Comparison of ENCODE assay signal across 24 cellular contexts in the genomic region with DNA sequence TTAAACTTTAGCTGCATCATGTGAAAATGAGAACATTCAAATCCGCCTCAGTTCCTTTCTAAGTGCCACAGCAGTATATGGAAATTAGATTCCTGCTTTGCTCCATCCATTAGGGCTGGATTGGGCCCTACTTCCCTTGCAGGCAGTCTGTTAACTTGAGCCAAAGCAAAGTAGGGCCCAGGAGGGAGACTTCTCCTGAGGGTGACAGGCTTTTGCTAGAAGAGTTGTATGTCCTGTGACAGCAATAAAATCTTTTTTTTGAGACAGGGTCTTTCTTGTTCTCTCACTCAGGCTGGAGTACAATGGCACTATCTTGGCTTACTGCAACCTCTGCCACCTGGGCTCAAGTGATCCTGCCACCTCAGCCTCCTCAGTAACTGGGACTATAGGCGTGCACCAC. TPM values are rescaled to one million over a fixed set of nuclear protein-coding genes. Genes with fewer than 3 reads are reported as not detected.
DNase-seq lines count a peak whose midpoint lies in the region; ATAC-seq, FAIRE-seq and TF ChIP-seq lines count a peak whose summit lies in the region.
"Had no signal": no experiment of that assay in that cellular context is flagged by ENCODE, and none has a peak within 500 bp of the region (broad histone marks: within the 10 kb centered on the region; RNA-seq: fewer than 3 reads in every experiment).

No MANE protein-coding gene starts in this region.

- WGBS in HepG2 (ENCODE audit: low lambda C conversion rate), result 100% methylated on average over 2 of the region's 2 CpGs

- TF ChIP-seq POLR2A in HepG2 (IDR thresholded peaks at IDR 0.05; ENCODE audit: insufficient read depth in 1 of 2, low read depth in 2 of 2, low read length in 2 of 2), result no peak

- H3K27me3 Mint-ChIP-seq in activated naive CD4-positive, alpha-beta T cell treated with anti-CD3 and anti-CD28 coated beads, Interleukin-2, amount 10 ng/mL, durations not matched to agents 7 days and 5 days, result no peaks in the 10 kb centered on the region
- no peaks in the 10 kb centered on the region for H3K27me3 Mint-ChIP-seq in MCF 10A (ENCODE audit: insufficient read depth, unreplicated experiment)
- H3K27me3 Mint-ChIP-seq: CD4-positive, alpha-beta T cell had no signal

- intact Hi-C loops in HepG2 (cut with micrococcal nuclease; ENCODE audit: unreplicated experiment), result no loop called here
- intact Hi-C loops in MCF 10A (cut with micrococcal nuclease), result loop anchor here (5.0 kb wide), 1 partner anchor 40 kb away; no protein-coding TSS in a partner anchor

- H3K27me3 ChIP-seq in HepG2 (ENCODE audit: control insufficient read depth in 1 of 2, insufficient read depth in 2 of 2, low read length in 2 of 2), result no peaks in the 10 kb centered on the region
- H3K27me3 ChIP-seq: BE2C, BLaER1 had no signal

- TF ChIP-seq EP300 in HepG2 (IDR thresholded peaks at IDR 0.05; ENCODE audit: low read depth in 2 of 2, low read length in 2 of 2) (no peak), HepG2 (CRISPR knock-in tag; IDR thresholded peaks at IDR 0.05; ENCODE audit: borderline replicate concordance) (no peak)

- no peaks in the 10 kb centered on the region for H3K9me3 Mint-ChIP-seq in activated naive CD4-positive, alpha-beta T cell treated with anti-CD3 and anti-CD28 coated beads, Interleukin-2, amount 10 ng/mL, durations not matched to agents 7 days and 5 days
- H3K9me3 Mint-ChIP-seq in MCF 10A (ENCODE audit: unreplicated experiment), result no peaks in the 10 kb centered on the region
- H3K9me3 Mint-ChIP-seq: CD4-positive, alpha-beta T cell; CD8-positive, alpha-beta T cell had no signal

- no peak overlapping the region for H3K4me2 ChIP-seq in HepG2 (ENCODE audit: low read depth, low read length)
- H3K4me2 ChIP-seq: BLaER1 had no signal

- CTCF ChIA-PET in activated naive CD4-positive, alpha-beta T cell treated with anti-CD3 and anti-CD28 coated beads, Interleukin-2, amount 10 ng/mL, durations not matched to agents 7 days and 5 days (lab: Charles Lee), result interaction anchor here (1.1 kb wide), 1 partner anchor 19 kb away, joined by 3 read pairs; no protein-coding TSS in a partner anchor
- CTCF ChIA-PET in HepG2 (lab: Yijun Ruan, JAX; ENCODE audit: low intra/inter-chr PET ratio, low total read pairs) (no interaction called here), MCF 10A (lab: Yijun Ruan, JAX) (interaction anchor here (1.5 kb wide), 1 partner anchor 19 kb away, joined by 6 read pairs; no protein-coding TSS in a partner anchor)

- TF ChIP-seq RAD21 in HepG2 (CRISPR knock-in tag; IDR thresholded peaks at IDR 0.05), result no peak

- ATAC-seq in HepG2, result no peak
- ATAC-seq: CD8-positive, alpha-beta T cell had no signal

- peaks cover 27% of the 10 kb centered on the region for H3K36me3 Mint-ChIP-seq in activated naive CD4-positive, alpha-beta T cell treated with anti-CD3 and anti-CD28 coated beads, Interleukin-2, amount 10 ng/mL, durations not matched to agents 7 days and 5 days
- peaks cover 25% of the 10 kb centered on the region for H3K36me3 Mint-ChIP-seq in MCF 10A (ENCODE audit: insufficient read depth, unreplicated experiment)

- no peaks in the 10 kb centered on the region for H4K20me1 ChIP-seq in HepG2 (ENCODE audit: insufficient read depth, low read length)
- H4K20me1 ChIP-seq: BLaER1 had no signal

- TF ChIP-seq CTCF in VCaP (conservative IDR thresholded peaks at IDR 0.05) (no peak), HepG2 (CRISPR knock-in tag; IDR thresholded peaks at IDR 0.05) (no peak), MCF 10A (IDR thresholded peaks at IDR 0.05; ENCODE audit: unreplicated experiment) (no peak)

- H3K4me1 ChIP-seq in HepG2 (ENCODE audit: insufficient read depth, low read length), result peaks cover 75% of the 10 kb centered on the region
- H3K4me1 ChIP-seq: BLaER1 had no signal

- DNase-seq in activated naive CD4-positive, alpha-beta T cell treated with anti-CD3 and anti-CD28 coated beads, Interleukin-2, amount 10 ng/mL, durations not matched to agents 7 days and 5 days, result no peak
- DNase-seq in activated naive CD4-positive, alpha-beta T cell (lab: John Stamatoyannopoulos, UW), result no peak
- DNase-seq in HepG2 (ENCODE audit: low spot score) (no peak), H4 (ENCODE audit: low spot score) (no peak), MCF 10A (ENCODE audit: unreplicated experiment) (no peak)
- DNase-seq: 8988T; ACHN; BE2C; C1 segment of cervical spinal cord; Caco-2; Calu3; CD4-positive, alpha-beta T cell; CD8-positive, alpha-beta T cell; DMS79 treated with DMSO at 0.1 percent for 48 hours; GF-D8 had no signal

- peaks cover 3% of the 10 kb centered on the region for H3K4me1 Mint-ChIP-seq in activated naive CD4-positive, alpha-beta T cell treated with anti-CD3 and anti-CD28 coated beads, Interleukin-2, amount 10 ng/mL, durations not matched to agents 7 days and 5 days
- peaks cover 6% of the 10 kb centered on the region for H3K4me1 Mint-ChIP-seq in MCF 10A (ENCODE audit: insufficient read depth, unreplicated experiment)

- no peak overlapping the region for H3K4me3 ChIP-seq in HepG2 (replicated peaks in 1 of 3; ENCODE audit: insufficient read depth in 1 of 3, low read depth in 2 of 3, low read length in 3 of 3)
- H3K4me3 ChIP-seq: BLaER1 had no signal

- H3K9me3 ChIP-seq in HepG2 (ENCODE audit: low read length), result no peaks in the 10 kb centered on the region
- H3K9me3 ChIP-seq: BE2C, BLaER1, Caco-2 had no signal

- POLR2A ChIA-PET in HepG2 (lab: Yijun Ruan, JAX), result interaction anchor here (0.6 to 3.5 kb wide), 3 partner anchors 29 to 175 kb away, joined by 3 to 36 read pairs (median 25); partner anchors contain the start of gene VIL1
- POLR2A ChIA-PET in MCF 10A (lab: Yijun Ruan, JAX), result interaction anchor here (0.9 kb wide), 1 partner anchor 16 kb away, joined by 3 read pairs; no protein-coding TSS in a partner anchor

- no peak overlapping the region for H3K4me3 Mint-ChIP-seq in activated naive CD4-positive, alpha-beta T cell treated with anti-CD3 and anti-CD28 coated beads, Interleukin-2, amount 10 ng/mL, durations not matched to agents 7 days and 5 days
- H3K4me3 Mint-ChIP-seq in MCF 10A (ENCODE audit: unreplicated experiment), result no peak overlapping the region
- H3K4me3 Mint-ChIP-seq: CD4-positive, alpha-beta T cell; CD8-positive, alpha-beta T cell had no signal

- H3K36me3 ChIP-seq in HepG2 (replicated peaks in 1 of 2; ENCODE audit: control insufficient read depth in 1 of 2, insufficient read depth in 2 of 2, low read length in 2 of 2), result peaks cover 22 to 67% of the 10 kb centered on the region in 2 experiments

- in situ Hi-C loops in HepG2 (cut with HindIII; ENCODE audit: extremely low pct_ligation_motif_present, low pct_unique_long_range_greater_than_20kb), result no loop called here

- peak overlapping the region; percentile 37 for H3K27ac Mint-ChIP-seq in activated naive CD4-positive, alpha-beta T cell treated with anti-CD3 and anti-CD28 coated beads, Interleukin-2, amount 10 ng/mL, durations not matched to agents 7 days and 5 days
- H3K27ac Mint-ChIP-seq in MCF 10A (ENCODE audit: low read depth, unreplicated experiment), result no peak overlapping the region
- H3K27ac Mint-ChIP-seq: CD4-positive, alpha-beta T cell; CD8-positive, alpha-beta T cell had no signal

- peak overlapping the region; percentile 94 for H3K27ac ChIP-seq in VCaP
- no peak overlapping the region for H3K27ac ChIP-seq in HepG2 (ENCODE audit: extremely low read length, insufficient read depth, low read length)
- H3K27ac ChIP-seq: BLaER1 had no signal

- no peaks in the 10 kb centered on the region for H3K79me2 ChIP-seq in HepG2 (ENCODE audit: insufficient read depth, low read length)

- FAIRE-seq in HepG2 (lab: Jason Lieb, UNC), result no peak
- FAIRE-seq: A204.1, D721Med, G401.6, GM12891, GM19239 had no signal

- H3K9ac ChIP-seq in HepG2 (ENCODE audit: insufficient read depth, low read depth, low read length), result no peak overlapping the region
- H3K9ac ChIP-seq: BLaER1 had no signal

- BruUV-seq in HepG2 (replicated peaks; lab: Mats Ljungman, UMichigan) (no TSS peak), MCF 10A (replicated peaks; lab: Mats Ljungman, UMichigan) (no TSS peak)

- H2AFZ ChIP-seq in HepG2 (ENCODE audit: low read length), result no peak overlapping the region

RNA-seq across cellular contexts. Expression of gene VIL1, which starts 28.1 kb away (rescaled TPM):
- total RNA-seq in HepG2 (2016; rRNA removed; fragmentation: Illumina TruSeq; extraction: Trizol) (301 and 337 TPM in 2 replicates), MCF 10A (2022) (not detected in 2 replicates)
- total RNA-seq in HepG2 (2016; cell fraction: cytosol; rRNA removed; fragmentation: Illumina TruSeq; extraction: Trizol; ENCODE audit: low read depth), result 59.0 and 67.7 TPM in 2 replicates
- total RNA-seq in HepG2 (2016; cell fraction: insoluble cytoplasmic fraction; rRNA removed; fragmentation: Illumina TruSeq; extraction: Trizol), result 281 and 313 TPM in 2 replicates
- 183 and 224 TPM in 2 replicates for total RNA-seq in HepG2 (2016; cell fraction: membrane; rRNA removed; fragmentation: Illumina TruSeq; extraction: Trizol)
- 188 and 190 TPM in 2 replicates for total RNA-seq in HepG2 (2016; cell fraction: nucleus; rRNA removed; fragmentation: Illumina TruSeq; extraction: Trizol)
- polyA plus RNA-seq in HepG2 (2011; rRNA removed), result 287 and 352 TPM in 2 replicates
- polyA plus RNA-seq in HepG2 (2011; cell fraction: cytosol; rRNA removed), result 169 and 211 TPM in 2 replicates
- 756 and 778 TPM in 2 replicates for polyA plus RNA-seq in HepG2 (2011; cell fraction: nucleus; rRNA removed)
- 201 and 249 TPM in 2 replicates for polyA plus RNA-seq in HepG2 (2012)
- 85.6 and 100 TPM in 2 replicates for polyA plus RNA-seq in HepG2 (2016; cell fraction: cytosol; fragmentation: Illumina TruSeq; extraction: Trizol; ENCODE audit: low read depth)
- polyA plus RNA-seq in HepG2 (2016; cell fraction: insoluble cytoplasmic fraction; fragmentation: Illumina TruSeq; extraction: Trizol; ENCODE audit: low read depth), result 215 and 265 TPM in 2 replicates
- 117 and 144 TPM in 2 replicates for polyA plus RNA-seq in HepG2 (2016; cell fraction: membrane; fragmentation: Illumina TruSeq; extraction: Trizol; ENCODE audit: low read depth)
- polyA plus RNA-seq in HepG2 (2016; cell fraction: nucleus; fragmentation: Illumina TruSeq; extraction: Trizol; ENCODE audit: insufficient read depth, low read depth), result 336 and 399 TPM in 2 replicates
- polyA minus RNA-seq in HepG2 (2011; rRNA and poly(A)+ RNA removed; ENCODE audit: low replicate concordance), result 0.19 and 699 TPM in 2 replicates
- 138 and 156 TPM in 2 replicates for polyA minus RNA-seq in HepG2 (2011; cell fraction: cytosol; rRNA and poly(A)+ RNA removed)
- 112 and 120 TPM in 2 replicates for polyA minus RNA-seq in HepG2 (2011; cell fraction: nucleus; rRNA and poly(A)+ RNA removed)
- not detected in 2 replicates for total RNA-seq in H4 (2014; rRNA removed; shearing (Covaris generic))
- total RNA-seq: A673 had no signal
- polyA plus RNA-seq: AG04450 had no signal

RNA-seq across cellular contexts. Expression of gene CTDSP1, which starts 47.4 kb away (rescaled TPM):
- total RNA-seq in HepG2 (2016; rRNA removed; fragmentation: Illumina TruSeq; extraction: Trizol) (78.5 and 91.0 TPM in 2 replicates), MCF 10A (2022) (71.2 and 72.3 TPM in 2 replicates)
- total RNA-seq in HepG2 (2016; cell fraction: cytosol; rRNA removed; fragmentation: Illumina TruSeq; extraction: Trizol; ENCODE audit: low read depth), result 61.6 and 62.5 TPM in 2 replicates
- 72.7 and 92.2 TPM in 2 replicates for total RNA-seq in HepG2 (2016; cell fraction: insoluble cytoplasmic fraction; rRNA removed; fragmentation: Illumina TruSeq; extraction: Trizol)
- 98.7 and 108 TPM in 2 replicates for total RNA-seq in HepG2 (2016; cell fraction: membrane; rRNA removed; fragmentation: Illumina TruSeq; extraction: Trizol)
- 63.4 and 77.8 TPM in 2 replicates for total RNA-seq in HepG2 (2016; cell fraction: nucleus; rRNA removed; fragmentation: Illumina TruSeq; extraction: Trizol)
- 268 and 270 TPM in 2 replicates for polyA plus RNA-seq in HepG2 (2011; rRNA removed)
- polyA plus RNA-seq in HepG2 (2011; cell fraction: cytosol; rRNA removed), result 216 and 257 TPM in 2 replicates
- 595 and 749 TPM in 2 replicates for polyA plus RNA-seq in HepG2 (2011; cell fraction: nucleus; rRNA removed)
- polyA plus RNA-seq in HepG2 (2012), result 72.7 and 87.5 TPM in 2 replicates
- polyA plus RNA-seq in HepG2 (2016; cell fraction: cytosol; fragmentation: Illumina TruSeq; extraction: Trizol; ENCODE audit: low read depth), result 60.8 and 65.7 TPM in 2 replicates
- 106 and 117 TPM in 2 replicates for polyA plus RNA-seq in HepG2 (2016; cell fraction: insoluble cytoplasmic fraction; fragmentation: Illumina TruSeq; extraction: Trizol; ENCODE audit: low read depth)
- polyA plus RNA-seq in HepG2 (2016; cell fraction: membrane; fragmentation: Illumina TruSeq; extraction: Trizol; ENCODE audit: low read depth), result 114 and 123 TPM in 2 replicates
- 131 and 137 TPM in 2 replicates for polyA plus RNA-seq in HepG2 (2016; cell fraction: nucleus; fragmentation: Illumina TruSeq; extraction: Trizol; ENCODE audit: insufficient read depth, low read depth)
- polyA minus RNA-seq in HepG2 (2011; rRNA and poly(A)+ RNA removed; ENCODE audit: low replicate concordance), result 139 and 364 TPM in 2 replicates
- 88.3 and 92.0 TPM in 2 replicates for polyA minus RNA-seq in HepG2 (2011; cell fraction: cytosol; rRNA and poly(A)+ RNA removed)
- 159 and 160 TPM in 2 replicates for polyA minus RNA-seq in HepG2 (2011; cell fraction: nucleus; rRNA and poly(A)+ RNA removed)
- total RNA-seq in H4 (2014; rRNA removed; shearing (Covaris generic)), result 19.7 and 34.1 TPM in 2 replicates

Comparison
In these comparisons a context has a peak if more than half of its experiments do, and no peak if none do; other contexts are left out.
1. RNA of gene VIL1, which starts 28.1 kb away (total RNA-seq): 59.0 to 337 TPM in HepG2; not detected in H4 and not detected in MCF 10A; every median in the first group is over 10 times any median in the second.